ENCODE assay signal across 16 cellular contexts in genomic region chr6:88455317-88455716, GRCh38.
"Had no signal": no experiment of that assay in that cellular context is flagged by ENCODE, and none has a peak within 500 bp of the region (broad histone marks: within the 10 kb centered on the region; RNA-seq: fewer than 3 reads in every experiment).

No MANE protein-coding gene starts in this region.

- DNase-seq: activated CD4-positive, alpha-beta T cell treated with anti-CD3 and anti-CD28 coated beads for 36 hours; activated CD4-positive, alpha-beta T cell treated with anti-CD3 and anti-CD28 coated beads, Interleukin-2, amount 50 U/mL, for 48 hours; activated gamma-delta T cell; effector memory CD8-positive, alpha-beta T cell; esophagus squamous epithelium; left cardiac atrium; lower lobe of right lung; spleen; stimulated activated CD4-positive, alpha-beta T cell treated with anti-CD3 and anti-CD28 coated beads, Interleukin-4, amount 100 ng/mL, for 4 hours had no signal

- H3K27ac ChIP-seq: esophagus squamous epithelium, lower lobe of right lung, neutrophil, parathyroid adenoma, spleen had no signal

- ATAC-seq: activated CD4-positive, alpha-beta T cell treated with anti-CD3 and anti-CD28 coated beads for 36 hours; effector memory CD8-positive, alpha-beta T cell; lower lobe of right lung; natural killer cell treated with Interleukin-12 subunit alpha and Interleukin-12 subunit beta and Interleukin-15 and Interleukin-18, amount 100 ng/mL, for 72 hours; stimulated activated memory B cell treated with anti-CD40 and anti-IgM and Interleukin-4, amounts not matched to agents 10 μg/mL and 1 μg/mL and 100 μg/mL, for 72 hours had no signal

- FAIRE-seq: astrocyte, bronchial epithelial cell, islet of Langerhans had no signal

- H3K27me3 ChIP-seq: esophagus squamous epithelium, neutrophil, spleen had no signal

- H3K9me3 ChIP-seq: esophagus squamous epithelium, lower lobe of right lung, neutrophil, spleen had no signal

- H3K36me3 ChIP-seq: esophagus squamous epithelium, lower lobe of right lung, neutrophil, spleen had no signal

- H3K4me3 ChIP-seq: esophagus squamous epithelium, lower lobe of right lung, spleen had no signal

- H3K4me1 ChIP-seq: esophagus squamous epithelium, lower lobe of right lung, parathyroid adenoma, spleen had no signal
